In genomic region chr3:50156549-50156948, GRCh38 we compare ENCODE assay signal across 12 cellular contexts. TPM values are rescaled to one million over a fixed set of nuclear protein-coding genes. Genes with fewer than 3 reads are reported as not detected.
DNase-seq lines count a peak whose midpoint lies in the region; ATAC-seq and TF ChIP-seq lines count a peak whose summit lies in the region.
"Had no signal": no experiment of that assay in that cellular context is flagged by ENCODE, and none has a peak within 500 bp of the region (broad histone marks: within the 10 kb centered on the region; RNA-seq: fewer than 3 reads in every experiment).

No MANE protein-coding gene starts in this region.

- TF ChIP-seq POLR2A in ovary (IDR thresholded peaks at IDR 0.05): no peak

- DNase-seq in AG04450 (ENCODE audit: low read depth, low spot score) (no peak), RWPE2 (ENCODE audit: low spot score) (no peak), foreskin fibroblast (no peak), ovary (no peak), NCI-H1048 (lab: John Stamatoyannopoulos, UW) (no peak), NCI-H774 (lab: John Stamatoyannopoulos, UW) (no peak), MV-4-11 (lab: John Stamatoyannopoulos, UW) (no peak), NCI-H187 treated with DMSO at 0.1 percent for 48 hours (lab: John Stamatoyannopoulos, UW) (no peak)
- DNase-seq: cerebellar nuclear complex, NCI-H2029 had no signal

- peaks cover 6% of the 10 kb centered on the region for H3K27me3 ChIP-seq in AG04450 (ENCODE audit: control insufficient read depth, insufficient read depth, low read length)
- no peaks in the 10 kb centered on the region for H3K27me3 ChIP-seq in RWPE2 (ENCODE audit: insufficient read depth, poor library complexity, severe bottlenecking)
- H3K27me3 ChIP-seq in ovary: no peaks in the 10 kb centered on the region

- TF ChIP-seq CTCF in AG04450 (IDR thresholded peaks at IDR 0.05; ENCODE audit: low read depth, low read length): no peak
- no peak for TF ChIP-seq CTCF in RWPE2 (IDR thresholded peaks at IDR 0.05; ENCODE audit: poor library complexity, severe bottlenecking)
- TF ChIP-seq CTCF in foreskin fibroblast (IDR thresholded peaks at IDR 0.05; ENCODE audit: low read depth, low read length): no peak
- no peak for TF ChIP-seq CTCF in ovary (IDR thresholded peaks at IDR 0.05)

- H3K4me3 ChIP-seq in AG04450 (ENCODE audit: low read depth, low read length) (peak overlapping the region; percentile 69), RWPE2 (ENCODE audit: severe bottlenecking) (peak overlapping the region; percentile 64), foreskin fibroblast (ENCODE audit: low read depth in 1 of 2, low read length in 2 of 2) (peak overlapping the region; percentile 51 to 63), ovary (peak overlapping the region; percentile 22)

- H3K4me1 ChIP-seq in RWPE2 (ENCODE audit: insufficient read depth, poor library complexity, severe bottlenecking) (peaks cover 52% of the 10 kb centered on the region), ovary (ENCODE audit: insufficient read depth) (peaks cover 7% of the 10 kb centered on the region)

- H3K27ac ChIP-seq in AG04450 (ENCODE audit: low read depth, low read length) (no peak overlapping the region), RWPE2 (ENCODE audit: poor library complexity, severe bottlenecking) (peak overlapping the region; percentile 97), ovary (no peak overlapping the region)

- WGBS in ovary, 3 donors: 44 to 57% (median 51%) methylated on average over 7 of the region's 7 CpGs

- H3K36me3 ChIP-seq in RWPE2 (ENCODE audit: low read depth): peaks cover 36% of the 10 kb centered on the region
- no peaks in the 10 kb centered on the region for H3K36me3 ChIP-seq in ovary

- H3K9me3 ChIP-seq in AG04450 (ENCODE audit: control insufficient read depth, insufficient read depth, low read length) (no peaks in the 10 kb centered on the region), RWPE2 (ENCODE audit: severe bottlenecking) (no peaks in the 10 kb centered on the region), ovary (no peaks in the 10 kb centered on the region)

- TF ChIP-seq EP300 in ovary (IDR thresholded peaks at IDR 0.05): no peak

- intact Hi-C loops in ovary (cut with DNase I): no loop called here

- CTCF ChIA-PET in AG04450 (lab: Charles Lee): interaction anchor here (0.7 to 1.2 kb wide), 4 partner anchors 20 to 69 kb away, joined by 3 to 6 read pairs (median 4); no protein-coding TSS in a partner anchor

- POLR2A ChIA-PET in AG04450 (lab: Yijun Ruan, JAX): interaction anchor here (0.6 to 1.8 kb wide), 6 partner anchors 9 to 343 kb away, joined by 3 to 8 read pairs (median 4); partner anchors contain the start of genes GNAI2 and UBA7

- no peak for ATAC-seq in RWPE2 (ENCODE audit: low read depth)

RNA-seq across cellular contexts. Expression of gene SEMA3F, which starts 1.4 kb away (rescaled TPM):
- 14.7 and 17.1 TPM in 2 replicates for polyA plus RNA-seq in AG04450 (2011; rRNA removed)
- polyA minus RNA-seq in AG04450 (2011; rRNA and poly(A)+ RNA removed): 21.5 and 27.8 TPM in 2 replicates
- total RNA-seq in ovary: 10 to 100 TPM in 2 of 7 donors, 1 to 10 TPM in 5; 1.9 to 31.5 (median 7.2) TPM
- 1 to 10 TPM; 3.5 to 8.3 TPM for polyA plus RNA-seq in ovary
- total RNA-seq: CD4-positive, alpha-beta memory T cell had no signal
- polyA plus RNA-seq: CD4-positive, alpha-beta memory T cell had no signal

RNA-seq across cellular contexts. Expression of gene GNAT1, which starts 34.9 kb away (rescaled TPM):
- polyA plus RNA-seq in AG04450 (2011; rRNA removed) (not detected in 2 replicates), ovary (not detected)
- not detected in 2 replicates for polyA minus RNA-seq in AG04450 (2011; rRNA and poly(A)+ RNA removed)
- not detected for total RNA-seq in ovary
- total RNA-seq: CD4-positive, alpha-beta memory T cell; SK-MEL-5 had no signal
- polyA plus RNA-seq: CD4-positive, alpha-beta memory T cell had no signal

RNA-seq across cellular contexts. Expression of gene SLC38A3, which starts 48.5 kb away (rescaled TPM):
- polyA plus RNA-seq in AG04450 (2011; rRNA removed) (0.06 and 0.11 TPM in 2 replicates), ovary (1 to 10 TPM; 1.6 to 6.6 TPM)
- polyA minus RNA-seq in AG04450 (2011; rRNA and poly(A)+ RNA removed): not detected in 2 replicates
- 10 to 100 TPM in 2 of 7 donors, 1 to 10 TPM in 5; 3.0 to 10.9 (median 8.3) TPM for total RNA-seq in ovary
- total RNA-seq: CD4-positive, alpha-beta memory T cell had no signal
- polyA plus RNA-seq: CD4-positive, alpha-beta memory T cell had no signal
